In genomic region chr12:130764073-130764472, GRCh38 we compare ENCODE assay signal across 12 cellular contexts. TPM values are rescaled to one million over a fixed set of nuclear protein-coding genes. Genes with fewer than 3 reads are reported as not detected.
DNase-seq lines count a peak whose midpoint lies in the region; TF ChIP-seq lines count a peak whose summit lies in the region.
"Had no signal": no experiment of that assay in that cellular context is flagged by ENCODE, and none has a peak within 500 bp of the region (broad histone marks: within the 10 kb centered on the region; RNA-seq: fewer than 3 reads in every experiment).

No MANE protein-coding gene starts in this region.

- no peak overlapping the region for H2AFZ ChIP-seq in OCI-LY7 (ENCODE audit: low read length)

- DNase-seq in A673 (ENCODE audit: low spot score) (peak; percentile 28), Caki2 (ENCODE audit: low read depth) (peak; percentile 47), OCI-LY7 (ENCODE audit: low spot score) (peak; percentile 50), dermis blood vessel endothelial cell (peak; percentile 30), MV-4-11 (lab: John Stamatoyannopoulos, UW) (no peak), cerebellum (ENCODE audit: low spot score) (no peak), caudate nucleus (lab: John Stamatoyannopoulos, UW) (no peak)
- DNase-seq: cortex of kidney, left lung, NCI-H187, thyroid gland had no signal

- in situ Hi-C loops in Caki2 (cut with HindIII; ENCODE audit: low pct_unique_long_range_greater_than_20kb, low sequenced_read_pairs) = no loop called here

- H3K9me2 ChIP-seq in OCI-LY7 (ENCODE audit: insufficient read depth, low read length) = no peaks in the 10 kb centered on the region

- TF ChIP-seq CTCF in A673 (conservative IDR thresholded peaks at IDR 0.05; ENCODE audit: low read depth, low read length) (no peak), OCI-LY7 (conservative IDR thresholded peaks at IDR 0.05; ENCODE audit: low read length) (no peak)

- H3K4me2 ChIP-seq in OCI-LY7 (ENCODE audit: low read length) = no peak overlapping the region

- no peak overlapping the region for H3K4me3 ChIP-seq in A673 (ENCODE audit: low read depth, low read length, poor library complexity, severe bottlenecking)
- H3K4me3 ChIP-seq in OCI-LY7 (ENCODE audit: low read depth, low read length, poor library complexity, severe bottlenecking) = no peak overlapping the region
- H3K4me3 ChIP-seq: left lung, thyroid gland had no signal

- POLR2A ChIA-PET in A673 (lab: Charles Lee; ENCODE audit: low non-redundant PET) (no interaction called here), OCI-LY7 (lab: Charles Lee) (no interaction called here)

- H3K9me3 ChIP-seq in A673 (ENCODE audit: low read depth, low read length, poor library complexity, severe bottlenecking) (no peaks in the 10 kb centered on the region), OCI-LY7 (ENCODE audit: low read length) (peaks cover 6% of the 10 kb centered on the region)
- H3K9me3 ChIP-seq: thyroid gland had no signal

- no peaks in the 10 kb centered on the region for H4K20me1 ChIP-seq in OCI-LY7 (ENCODE audit: insufficient read depth, low read length)

- BruUV-seq in A673 (replicated peaks; lab: Mats Ljungman, UMichigan) (no TSS peak), OCI-LY7 (replicated peaks; lab: Mats Ljungman, UMichigan) (no TSS peak)

- H3K79me2 ChIP-seq in OCI-LY7 (ENCODE audit: insufficient read depth, low read depth, low read length) = no peaks in the 10 kb centered on the region

- H3K27me3 ChIP-seq in A673 (replicated peaks; ENCODE audit: insufficient read depth, low read depth, low read length, poor library complexity) = no peaks in the 10 kb centered on the region
- H3K27me3 ChIP-seq: thyroid gland had no signal

- CTCF ChIA-PET in A673 (lab: Charles Lee) (no interaction called here), OCI-LY7 (lab: Charles Lee; ENCODE audit: unreplicated experiment) (no interaction called here)

- intact Hi-C loops in A673 (cut with micrococcal nuclease; ENCODE audit: unreplicated experiment) = no loop called here
- intact Hi-C loops in OCI-LY7 (cut with micrococcal nuclease; ENCODE audit: unreplicated experiment) = loop anchor here (5.0 kb wide), 1 partner anchor 368 kb away; no protein-coding TSS in a partner anchor

- H3K36me3 ChIP-seq in A673 (ENCODE audit: insufficient read depth, low read length, poor library complexity, severe bottlenecking) (no peaks in the 10 kb centered on the region), OCI-LY7 (ENCODE audit: insufficient read depth, low read length) (no peaks in the 10 kb centered on the region)
- H3K36me3 ChIP-seq: left lung, thyroid gland had no signal

- no peaks in the 10 kb centered on the region for H3K4me1 ChIP-seq in A673 (ENCODE audit: insufficient read depth, low read length, poor library complexity, severe bottlenecking)
- no peaks in the 10 kb centered on the region for H3K4me1 ChIP-seq in OCI-LY7 (ENCODE audit: insufficient read depth, low read length, poor library complexity, severe bottlenecking)
- H3K4me1 ChIP-seq: left lung, thyroid gland had no signal

- no peak overlapping the region for H3K27ac ChIP-seq in A673 (ENCODE audit: low read depth, low read length, poor library complexity, severe bottlenecking)
- H3K27ac ChIP-seq in OCI-LY7 (ENCODE audit: low read depth, low read length, poor library complexity, severe bottlenecking) = no peak overlapping the region
- H3K27ac ChIP-seq in caudate nucleus (ENCODE audit: low read depth, low read length) = no peak overlapping the region
- H3K27ac ChIP-seq: left lung, thyroid gland had no signal

RNA-seq across cellular contexts. Expression of gene RIMBP2, which starts 48.0 kb away (rescaled TPM):
- 0.95 and 1.0 TPM in 2 replicates for total RNA-seq in A673 (2021)
- not detected in 2 replicates for total RNA-seq in Caki2 (2014; rRNA removed; shearing (Covaris generic); ENCODE audit: low replicate concordance)
- not detected in 2 replicates for total RNA-seq in OCI-LY7 (2014; rRNA removed; shearing (Covaris generic))
- not detected in 2 replicates for total RNA-seq in OCI-LY7 (2022)
- total RNA-seq in dermis blood vessel endothelial cell = not detected in 2 replicates
- 14.5 TPM for total RNA-seq in cerebellum
- total RNA-seq: Caco-2 had no signal

Comparison
In these comparisons a context has a peak if more than half of its experiments do, and no peak if none do; other contexts are left out.
1. DNase-seq: peak in A673 (single experiment), Caki2 (single experiment), OCI-LY7 (single experiment) and dermis blood vessel endothelial cell (single experiment); none in MV-4-11 (single experiment), cerebellum (single experiment) and caudate nucleus (0 of 61).